In genomic region chr17:59848778-59849177, GRCh38 we compare ENCODE assay signal across 1 cellular context.
TF ChIP-seq lines count a peak whose summit lies in the region.

No MANE protein-coding gene starts in this region.

TF ChIP-seq in GM12878, 131 proteins besides CTCF, POLR2A, EP300 and RAD21 (continued from another document and continues in another):
- TF ChIP-seq CHD2 (IDR thresholded peaks at IDR 0.05; ENCODE audit: borderline replicate concordance, low read depth, low read length) (0 out of 2 replicates have a peak, but pooled peaks have one; percentile 35), CBX3 (IDR thresholded peaks at IDR 0.05; ENCODE audit: borderline replicate concordance, low read depth) (no peak), ZNF274 (IDR thresholded peaks at IDR 0.05; ENCODE audit: insufficient read depth, insufficient read length) (no peak), ZNF217 (IDR thresholded peaks at IDR 0.05) (peak; percentile 78; the same call in 1 of the 2 replicates), NR2C1 (IDR thresholded peaks at IDR 0.05) (no peak; the same call in 1 of the 2 replicates), GABPA (IDR thresholded peaks at IDR 0.05; ENCODE audit: low read depth) (no peak), CBX5 (IDR thresholded peaks at IDR 0.05; ENCODE audit: low read depth) (no peak), RELB (IDR thresholded peaks at IDR 0.05; ENCODE audit: low read depth) (peak; percentile 45; the same call in 1 of the 2 replicates), YBX1 (IDR thresholded peaks at IDR 0.05) (no peak), ZBTB40 (IDR thresholded peaks at IDR 0.05; ENCODE audit: borderline replicate concordance) (no peak), NFYA (IDR thresholded peaks at IDR 0.05; ENCODE audit: borderline replicate concordance, low read depth, low read length) (no peak), MTA2 (IDR thresholded peaks at IDR 0.05; ENCODE audit: low read depth) (peak; percentile 68), SREBF2 (IDR thresholded peaks at IDR 0.05; ENCODE audit: low read length) (no peak), SUZ12 (IDR thresholded peaks at IDR 0.05; ENCODE audit: unreplicated experiment) (no peak), ETV6 (conservative IDR thresholded peaks at IDR 0.05 in 1 of 2, IDR thresholded peaks at IDR 0.05 in 1 of 2; ENCODE audit: borderline replicate concordance in 1 of 2, low read depth in 1 of 2) (peak in 1 of 2 experiments; percentile 12; a peak in 1 of 4 replicates), SIX5 (IDR thresholded peaks at IDR 0.05; ENCODE audit: low read depth, low read length, severe bottlenecking) (no peak), STAT1 (conservative IDR thresholded peaks at IDR 0.05) (no peak), NRF1 (conservative IDR thresholded peaks at IDR 0.05; ENCODE audit: low read depth, low read length) (no peak), ZBTB11 (CRISPR knock-in tag; IDR thresholded peaks at IDR 0.05) (no peak), GATAD2B (conservative IDR thresholded peaks at IDR 0.05; ENCODE audit: low read depth) (no peak), E2F8 (IDR thresholded peaks at IDR 0.05; ENCODE audit: low read depth, partially characterized antibody) (no peak), CEBPB (IDR thresholded peaks at IDR 0.05; ENCODE audit: borderline replicate concordance in 1 of 2, low read depth in 2 of 2, low read length in 2 of 2) (peak in 1 of 2 experiments; percentile 84; a peak in 3 of 4 replicates), FOXM1 (IDR thresholded peaks at IDR 0.05; ENCODE audit: low read depth, low read length) (peak; percentile 77; the same call in 1 of the 2 replicates), CUX1 (IDR thresholded peaks at IDR 0.05; ENCODE audit: insufficient replicate concordance, low read depth, low read length) (no peak), BMI1 (IDR thresholded peaks at IDR 0.05; ENCODE audit: borderline replicate concordance) (no peak), TBL1XR1 (IDR thresholded peaks at IDR 0.05; ENCODE audit: low read depth, low read length) (no peak), ZNF207 (IDR thresholded peaks at IDR 0.05; ENCODE audit: borderline replicate concordance) (no peak)
- TF ChIP-seq, protein P1, sequence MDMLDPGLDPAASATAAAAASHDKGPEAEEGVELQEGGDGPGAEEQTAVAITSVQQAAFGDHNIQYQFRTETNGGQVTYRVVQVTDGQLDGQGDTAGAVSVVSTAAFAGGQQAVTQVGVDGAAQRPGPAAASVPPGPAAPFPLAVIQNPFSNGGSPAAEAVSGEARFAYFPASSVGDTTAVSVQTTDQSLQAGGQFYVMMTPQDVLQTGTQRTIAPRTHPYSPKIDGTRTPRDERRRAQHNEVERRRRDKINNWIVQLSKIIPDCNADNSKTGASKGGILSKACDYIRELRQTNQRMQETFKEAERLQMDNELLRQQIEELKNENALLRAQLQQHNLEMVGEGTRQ (IDR thresholded peaks at IDR 0.05; ENCODE audit: borderline replicate concordance, low read depth, low read length) = no peak
- TF ChIP-seq, protein P2, sequence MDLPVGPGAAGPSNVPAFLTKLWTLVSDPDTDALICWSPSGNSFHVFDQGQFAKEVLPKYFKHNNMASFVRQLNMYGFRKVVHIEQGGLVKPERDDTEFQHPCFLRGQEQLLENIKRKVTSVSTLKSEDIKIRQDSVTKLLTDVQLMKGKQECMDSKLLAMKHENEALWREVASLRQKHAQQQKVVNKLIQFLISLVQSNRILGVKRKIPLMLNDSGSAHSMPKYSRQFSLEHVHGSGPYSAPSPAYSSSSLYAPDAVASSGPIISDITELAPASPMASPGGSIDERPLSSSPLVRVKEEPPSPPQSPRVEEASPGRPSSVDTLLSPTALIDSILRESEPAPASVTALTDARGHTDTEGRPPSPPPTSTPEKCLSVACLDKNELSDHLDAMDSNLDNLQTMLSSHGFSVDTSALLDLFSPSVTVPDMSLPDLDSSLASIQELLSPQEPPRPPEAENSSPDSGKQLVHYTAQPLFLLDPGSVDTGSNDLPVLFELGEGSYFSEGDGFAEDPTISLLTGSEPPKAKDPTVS (IDR thresholded peaks at IDR 0.05; ENCODE audit: low read depth, low read length) = no peak
- TF ChIP-seq, protein P3, sequence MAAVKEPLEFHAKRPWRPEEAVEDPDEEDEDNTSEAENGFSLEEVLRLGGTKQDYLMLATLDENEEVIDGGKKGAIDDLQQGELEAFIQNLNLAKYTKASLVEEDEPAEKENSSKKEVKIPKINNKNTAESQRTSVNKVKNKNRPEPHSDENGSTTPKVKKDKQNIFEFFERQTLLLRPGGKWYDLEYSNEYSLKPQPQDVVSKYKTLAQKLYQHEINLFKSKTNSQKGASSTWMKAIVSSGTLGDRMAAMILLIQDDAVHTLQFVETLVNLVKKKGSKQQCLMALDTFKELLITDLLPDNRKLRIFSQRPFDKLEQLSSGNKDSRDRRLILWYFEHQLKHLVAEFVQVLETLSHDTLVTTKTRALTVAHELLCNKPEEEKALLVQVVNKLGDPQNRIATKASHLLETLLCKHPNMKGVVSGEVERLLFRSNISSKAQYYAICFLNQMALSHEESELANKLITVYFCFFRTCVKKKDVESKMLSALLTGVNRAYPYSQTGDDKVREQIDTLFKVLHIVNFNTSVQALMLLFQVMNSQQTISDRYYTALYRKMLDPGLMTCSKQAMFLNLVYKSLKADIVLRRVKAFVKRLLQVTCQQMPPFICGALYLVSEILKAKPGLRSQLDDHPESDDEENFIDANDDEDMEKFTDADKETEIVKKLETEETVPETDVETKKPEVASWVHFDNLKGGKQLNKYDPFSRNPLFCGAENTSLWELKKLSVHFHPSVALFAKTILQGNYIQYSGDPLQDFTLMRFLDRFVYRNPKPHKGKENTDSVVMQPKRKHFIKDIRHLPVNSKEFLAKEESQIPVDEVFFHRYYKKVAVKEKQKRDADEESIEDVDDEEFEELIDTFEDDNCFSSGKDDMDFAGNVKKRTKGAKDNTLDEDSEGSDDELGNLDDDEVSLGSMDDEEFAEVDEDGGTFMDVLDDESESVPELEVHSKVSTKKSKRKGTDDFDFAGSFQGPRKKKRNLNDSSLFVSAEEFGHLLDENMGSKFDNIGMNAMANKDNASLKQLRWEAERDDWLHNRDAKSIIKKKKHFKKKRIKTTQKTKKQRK (IDR thresholded peaks at IDR 0.05; ENCODE audit: low read depth, low read length) = no peak
- TF ChIP-seq, protein P4, sequence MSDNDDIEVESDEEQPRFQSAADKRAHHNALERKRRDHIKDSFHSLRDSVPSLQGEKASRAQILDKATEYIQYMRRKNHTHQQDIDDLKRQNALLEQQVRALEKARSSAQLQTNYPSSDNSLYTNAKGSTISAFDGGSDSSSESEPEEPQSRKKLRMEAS (IDR thresholded peaks at IDR 0.05; ENCODE audit: low read depth, low read length) = no peak
